In genomic region chrX:115559672-115560071, GRCh38 we compare ENCODE assay signal across 17 cellular contexts. TPM values are rescaled to one million over a fixed set of nuclear protein-coding genes. Genes with fewer than 3 reads are reported as not detected.
DNase-seq lines count a peak whose midpoint lies in the region; ATAC-seq and TF ChIP-seq lines count a peak whose summit lies in the region.
"Had no signal": no experiment of that assay in that cellular context is flagged by ENCODE, and none has a peak within 500 bp of the region (broad histone marks: within the 10 kb centered on the region; RNA-seq: fewer than 3 reads in every experiment).

No MANE protein-coding gene starts in this region.

- H3K4me1 Mint-ChIP-seq in mesothelial cell of epicardium, result peaks cover 39% of the 10 kb centered on the region
- H3K4me1 Mint-ChIP-seq: central memory CD8-positive, alpha-beta T cell had no signal

- H3K9me3 ChIP-seq in cardiac muscle cell (ENCODE audit: low read depth), result no peaks in the 10 kb centered on the region
- H3K9me3 ChIP-seq: Peyer's patch, psoas muscle had no signal

- H3K4me1 ChIP-seq in cardiac muscle cell (ENCODE audit: low read depth), result peaks cover 17% of the 10 kb centered on the region
- H3K4me1 ChIP-seq: Peyer's patch, psoas muscle had no signal

- H3K36me3 Mint-ChIP-seq in mesothelial cell of epicardium, result no peaks in the 10 kb centered on the region
- H3K36me3 Mint-ChIP-seq: activated CD4-positive, alpha-beta memory T cell treated with anti-CD3 and anti-CD28 coated beads for 36 hours; activated naive CD8-positive, alpha-beta T cell had no signal

- H3K27me3 ChIP-seq in cardiac muscle cell, result no peaks in the 10 kb centered on the region
- H3K27me3 ChIP-seq: Peyer's patch had no signal

- TF ChIP-seq CTCF in cardiac muscle cell (IDR thresholded peaks at IDR 0.05; ENCODE audit: low read depth, low read length), result no peak
- TF ChIP-seq CTCF in mesothelial cell of epicardium (IDR thresholded peaks at IDR 0.05; ENCODE audit: unreplicated experiment), result no peak

- peak overlapping the region; percentile 99 for H3K4me3 Mint-ChIP-seq in mesothelial cell of epicardium
- H3K4me3 Mint-ChIP-seq: activated CD4-positive, alpha-beta memory T cell treated with anti-CD3 and anti-CD28 coated beads for 36 hours; activated naive CD8-positive, alpha-beta T cell; activated T-cell treated with anti-CD3 and anti-CD28 coated beads, Interleukin-2, amount 50 U/mL, for 4 hours; CD4-positive, alpha-beta T cell; central memory CD8-positive, alpha-beta T cell had no signal

- H3K27ac ChIP-seq in cardiac muscle cell (peak overlapping the region; percentile 19), epithelial cell of prostate (peak overlapping the region; percentile 90)
- H3K27ac ChIP-seq: psoas muscle had no signal

- H3K9me3 Mint-ChIP-seq in mesothelial cell of epicardium, result no peaks in the 10 kb centered on the region
- H3K9me3 Mint-ChIP-seq: activated CD4-positive, alpha-beta memory T cell treated with anti-CD3 and anti-CD28 coated beads for 36 hours; activated T-cell treated with anti-CD3 and anti-CD28 coated beads, Interleukin-2, amount 50 U/mL, for 4 hours; CD4-positive, alpha-beta T cell; central memory CD8-positive, alpha-beta T cell; endodermal cell had no signal

- H3K36me3 ChIP-seq in cardiac muscle cell, result no peaks in the 10 kb centered on the region
- H3K36me3 ChIP-seq: Peyer's patch had no signal

- peak overlapping the region; percentile 100 for H3K27ac Mint-ChIP-seq in mesothelial cell of epicardium
- H3K27ac Mint-ChIP-seq: activated CD4-positive, alpha-beta memory T cell treated with anti-CD3 and anti-CD28 coated beads for 36 hours; activated naive CD8-positive, alpha-beta T cell; CD4-positive, alpha-beta T cell; endodermal cell had no signal

- no peak for TF ChIP-seq POLR2A in erythroblast (IDR thresholded peaks at IDR 0.05; ENCODE audit: low read length)

- no peak for ATAC-seq in left ventricle myocardium superior
- ATAC-seq in GM18511 (IDR thresholded peaks at IDR 0.05; ENCODE audit: unreplicated experiment), result no peak
- ATAC-seq: activated T-cell treated with anti-CD3 and anti-CD28 coated beads, Interleukin-2, amount 50 U/mL, for 4 hours; psoas muscle had no signal

- no peak overlapping the region for H3K4me3 ChIP-seq in cardiac muscle cell
- H3K4me3 ChIP-seq: Peyer's patch, psoas muscle had no signal

- DNase-seq in cardiac muscle cell (ENCODE audit: low read depth in 1 of 2, low spot score in 1 of 2) (no peak), left ventricle myocardium superior (no peak), epithelial cell of prostate (ENCODE audit: low read depth, low spot score) (no peak), mesothelial cell of epicardium (ENCODE audit: low spot score in 2 of 2, unreplicated experiment in 2 of 2) (no peak), NCI-H82 (lab: John Stamatoyannopoulos, UW) (no peak), NAMALWA (ENCODE audit: low spot score) (no peak), erythroblast (lab: John Stamatoyannopoulos, UW) (no peak)
- DNase-seq: activated CD4-positive, alpha-beta memory T cell treated with anti-CD3 and anti-CD28 coated beads for 36 hours; activated T-cell treated with anti-CD3 and anti-CD28 coated beads, Interleukin-2, amount 50 U/mL, for 4 hours; CD4-positive, alpha-beta T cell; endodermal cell; GOT3; Peyer's patch; psoas muscle had no signal

- intact Hi-C loops in left ventricle myocardium superior (cut with micrococcal nuclease), result no loop called here

- no peaks in the 10 kb centered on the region for H3K27me3 Mint-ChIP-seq in mesothelial cell of epicardium (ENCODE audit: low read depth)
- H3K27me3 Mint-ChIP-seq: central memory CD8-positive, alpha-beta T cell had no signal

RNA-seq across cellular contexts. Expression of gene PLS3, which starts 1.3 kb away (rescaled TPM):
- total RNA-seq in cardiac muscle cell, result 114 and 140 TPM in 2 replicates
- polyA plus RNA-seq in cardiac muscle cell, result 168 and 218 TPM in 2 replicates
- 40.8 TPM for total RNA-seq in left ventricle myocardium superior
- total RNA-seq in mesothelial cell of epicardium, result 417 to 443 TPM (median 428 TPM) in 3 replicates
